19 cellular contexts compared by ENCODE assay signal in the genomic region with DNA sequence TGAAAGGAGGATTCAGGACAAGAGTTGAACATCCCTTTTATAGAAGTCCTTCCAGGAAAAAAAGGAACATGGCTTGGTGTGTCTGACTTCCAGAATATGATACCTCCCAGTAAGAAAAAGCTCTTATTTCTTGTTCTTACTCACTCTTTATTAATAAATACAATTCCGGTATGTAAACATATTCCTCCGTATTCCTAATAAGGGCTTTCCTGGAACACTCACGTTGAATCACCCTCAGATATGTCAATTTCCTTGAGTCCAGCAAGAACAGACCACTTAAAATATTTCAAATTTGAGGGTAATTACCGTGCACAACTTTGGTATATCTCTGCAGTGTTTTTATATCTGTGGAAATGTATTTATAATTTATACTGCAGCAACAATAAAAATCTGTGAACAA.
"Had no signal": no experiment of that assay in that cellular context is flagged by ENCODE, and none has a peak within 500 bp of the region (broad histone marks: within the 10 kb centered on the region; RNA-seq: fewer than 3 reads in every experiment).

No MANE protein-coding gene starts in this region.

- H3K4me1 ChIP-seq: colonic mucosa, esophagus squamous epithelium, gastrocnemius medialis, heart left ventricle, right lobe of liver, spleen, stomach, testis, upper lobe of right lung had no signal

- H3K9me3 ChIP-seq: colonic mucosa, esophagus squamous epithelium, gastrocnemius medialis, ovary, right lobe of liver, testis, upper lobe of right lung had no signal

- H3K27me3 ChIP-seq: colonic mucosa, esophagus squamous epithelium, gastrocnemius medialis, heart left ventricle, ovary, right lobe of liver, spleen, stomach, testis, upper lobe of right lung had no signal

- ATAC-seq: activated T-helper 17 cell treated with anti-CD3 and anti-CD28 coated beads, Interleukin-2, amount 50 U/mL, for 72 hours; gastrocnemius medialis; heart left ventricle; left colon; right lobe of liver; T-cell; upper lobe of right lung had no signal

- H3K27ac ChIP-seq: colonic mucosa, esophagus squamous epithelium, gastrocnemius medialis, heart left ventricle, ovary, right lobe of liver, spleen, stomach, testis, upper lobe of right lung had no signal

- DNase-seq: activated CD4-positive, CD25-positive, alpha-beta regulatory T cell treated with anti-CD3 and anti-CD28 coated beads, Interleukin-2, amount 50 U/mL, for 72 hours; activated naive CD4-positive, alpha-beta T cell treated with anti-CD3 and anti-CD28 coated beads for 36 hours; activated T-cell treated with anti-CD3 and anti-CD28 coated beads for 4 hours; caudate nucleus; colonic mucosa; esophagus squamous epithelium; gastrocnemius medialis; heart left ventricle; left colon; ovary; right lobe of liver; spleen; stomach; T-cell; T-helper 9 cell; testis; upper lobe of right lung had no signal

- H3K36me3 ChIP-seq: colonic mucosa, esophagus squamous epithelium, gastrocnemius medialis, heart left ventricle, ovary, right lobe of liver, spleen, stomach, upper lobe of right lung had no signal

- H3K4me3 ChIP-seq: colonic mucosa, esophagus squamous epithelium, gastrocnemius medialis, heart left ventricle, lung, ovary, right lobe of liver, spleen, stomach, testis, upper lobe of right lung had no signal
